Comparison of ENCODE assay signal across 16 cellular contexts in the genomic region with DNA sequence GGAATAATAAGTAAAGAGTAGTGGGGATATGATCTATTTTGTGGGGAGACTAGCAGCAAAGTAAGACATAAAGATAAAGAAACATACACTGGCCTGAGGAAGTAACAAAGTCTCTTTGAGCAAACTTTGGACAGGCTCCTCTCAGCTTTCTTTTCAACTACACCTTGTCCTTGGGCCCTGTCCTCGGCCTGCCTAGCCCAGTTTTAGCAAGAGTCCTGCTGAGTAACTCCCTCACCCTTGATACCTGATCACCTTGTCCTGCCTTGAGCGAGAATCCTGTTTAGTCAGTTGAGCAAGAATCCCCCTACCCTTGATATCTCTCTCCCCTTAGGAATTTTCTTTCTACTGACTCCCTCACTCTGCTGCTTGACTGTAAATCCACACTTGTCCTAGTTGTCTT. TPM values are rescaled to one million over a fixed set of nuclear protein-coding genes. Genes with fewer than 3 reads are reported as not detected.
DNase-seq lines count a peak whose midpoint lies in the region; ATAC-seq and TF ChIP-seq lines count a peak whose summit lies in the region.
"Had no signal": no experiment of that assay in that cellular context is flagged by ENCODE, and none has a peak within 500 bp of the region (broad histone marks: within the 10 kb centered on the region; RNA-seq: fewer than 3 reads in every experiment).

No MANE protein-coding gene starts in this region.

- H3K36me3 Mint-ChIP-seq in CD8-positive, alpha-beta T cell: peaks cover 15% of the 10 kb centered on the region
- H3K36me3 Mint-ChIP-seq in HFFc6 (ENCODE audit: low read depth): no peaks in the 10 kb centered on the region; the same call in 1 of the 2 replicates
- H3K36me3 Mint-ChIP-seq in dendritic cell treated with granulocyte-macrophage colony-stimulating factor and Interleukin-4, amounts not matched to agents 40 ng/mL and 50 ng/mL, for 4 days (ENCODE audit: low read depth): peaks cover 39% of the 10 kb centered on the region
- H3K36me3 Mint-ChIP-seq in neural progenitor cell: peaks cover 4% of the 10 kb centered on the region

- no peaks in the 10 kb centered on the region for H3K27me3 Mint-ChIP-seq in CD8-positive, alpha-beta T cell (ENCODE audit: low read depth)
- H3K27me3 Mint-ChIP-seq in HFFc6 (ENCODE audit: insufficient read depth) (no peaks in the 10 kb centered on the region; the same call in 1 of the 2 replicates), neural progenitor cell (ENCODE audit: insufficient read depth, low read depth) (peaks cover 16% of the 10 kb centered on the region)
- no peaks in the 10 kb centered on the region for H3K27me3 Mint-ChIP-seq in dendritic cell treated with granulocyte-macrophage colony-stimulating factor and Interleukin-4, amounts not matched to agents 40 ng/mL and 50 ng/mL, for 4 days

- no peak overlapping the region for H3K9ac ChIP-seq in neural progenitor cell

- no peak overlapping the region for H3K4me2 ChIP-seq in neural progenitor cell

- H3K79me2 ChIP-seq in neural progenitor cell (ENCODE audit: low read depth): peaks cover 4% of the 10 kb centered on the region

- no peak for DNase-seq in CD8-positive, alpha-beta T cell
- no peak for DNase-seq in HFFc6
- DNase-seq in neural progenitor cell (ENCODE audit: low spot score): no peak
- no peak for DNase-seq in NCI-H2107 (lab: John Stamatoyannopoulos, UW)
- DNase-seq in T1000 (lab: John Stamatoyannopoulos, UW): no peak
- DNase-seq: activated T-cell treated with anti-CD3 and anti-CD28 coated beads, Interleukin-2, amount 50 U/mL, for 48 hours; caudate nucleus; GF-D8; NCI-H1048; substantia nigra had no signal

- no peak overlapping the region for H3K27ac ChIP-seq in CD8-positive, alpha-beta T cell (ENCODE audit: low read depth, low read length)
- H3K27ac ChIP-seq in neural progenitor cell: no peak overlapping the region
- H3K27ac ChIP-seq: C4-2B had no signal

- peaks cover 8% of the 10 kb centered on the region for H3F3A ChIP-seq in neural progenitor cell (ENCODE audit: low read depth)

- H3K4me3 Mint-ChIP-seq in CD8-positive, alpha-beta T cell: peak overlapping the region; percentile 90
- H3K4me3 Mint-ChIP-seq in HFFc6 (peak overlapping the region; percentile 92; the same call in 1 of the 2 replicates), neural progenitor cell (peak overlapping the region; percentile 90)
- H3K4me3 Mint-ChIP-seq in dendritic cell treated with granulocyte-macrophage colony-stimulating factor and Interleukin-4, amounts not matched to agents 40 ng/mL and 50 ng/mL, for 4 days: no peak overlapping the region

- no peaks in the 10 kb centered on the region for H3K36me3 ChIP-seq in CD8-positive, alpha-beta T cell (ENCODE audit: insufficient read depth, low read length)
- H3K36me3 ChIP-seq in neural progenitor cell: no peaks in the 10 kb centered on the region

- CTCF ChIA-PET in CD8-positive, alpha-beta T cell (lab: Charles Lee): interaction anchor here (0.7 to 1.7 kb wide), 3 partner anchors 9 to 174 kb away, joined by 3 to 8 read pairs (median 4); a partner anchor contains a TSS

- no peaks in the 10 kb centered on the region for H3K27me3 ChIP-seq in CD8-positive, alpha-beta T cell (ENCODE audit: insufficient read depth, low read length)
- H3K27me3 ChIP-seq in neural progenitor cell: no peaks in the 10 kb centered on the region
- H3K27me3 ChIP-seq: right atrium auricular region had no signal

- H4K20me1 ChIP-seq in neural progenitor cell (ENCODE audit: low read depth): no peaks in the 10 kb centered on the region

- POLR2A ChIA-PET in CD8-positive, alpha-beta T cell (lab: Charles Lee): interaction anchor here (1.5 kb wide), 1 partner anchor 512 kb away, joined by 7 read pairs; a partner anchor contains a TSS

- no peak overlapping the region for H3K4me3 ChIP-seq in CD8-positive, alpha-beta T cell (ENCODE audit: low read depth, low read length)
- no peak overlapping the region for H3K4me3 ChIP-seq in neural progenitor cell

- TF ChIP-seq CTCF in CD8-positive, alpha-beta T cell (IDR thresholded peaks at IDR 0.05): no peak
- TF ChIP-seq CTCF in HFFc6 (IDR thresholded peaks at IDR 0.05): no peak
- TF ChIP-seq CTCF in neural progenitor cell (IDR thresholded peaks at IDR 0.05): no peak

- H2AFZ ChIP-seq in neural progenitor cell (replicated peaks): no peak overlapping the region

- no peak for ATAC-seq in CD8-positive, alpha-beta T cell
- ATAC-seq in GM18907 (IDR thresholded peaks at IDR 0.05; ENCODE audit: unreplicated experiment) (no peak), HG03432 (IDR thresholded peaks at IDR 0.05; ENCODE audit: unreplicated experiment) (no peak)

- H3K9me3 ChIP-seq in CD8-positive, alpha-beta T cell (ENCODE audit: low read length): no peaks in the 10 kb centered on the region
- peaks cover 5% of the 10 kb centered on the region for H3K9me3 ChIP-seq in neural progenitor cell (ENCODE audit: low read depth)
- H3K9me3 ChIP-seq: right atrium auricular region had no signal

- intact Hi-C loops in CD8-positive, alpha-beta T cell (cut with DNase I, micrococcal nuclease): loop anchor here (5.0 to 10.0 kb wide), 5 partner anchors 63 to 1795 kb away; a partner anchor contains a TSS
- intact Hi-C loops in dendritic cell treated with granulocyte-macrophage colony-stimulating factor and Interleukin-4, amounts not matched to agents 40 ng/mL and 50 ng/mL, for 4 days (cut with micrococcal nuclease): loop anchor here (5.0 kb wide), 4 partner anchors 72 to 513 kb away; a partner anchor contains a TSS

- H3K9me3 Mint-ChIP-seq in CD8-positive, alpha-beta T cell: no peaks in the 10 kb centered on the region
- H3K9me3 Mint-ChIP-seq in HFFc6 (no peaks in the 10 kb centered on the region), neural progenitor cell (peaks cover 4% of the 10 kb centered on the region)
- no peaks in the 10 kb centered on the region for H3K9me3 Mint-ChIP-seq in dendritic cell treated with granulocyte-macrophage colony-stimulating factor and Interleukin-4, amounts not matched to agents 40 ng/mL and 50 ng/mL, for 4 days

- H3K4me1 ChIP-seq in CD8-positive, alpha-beta T cell (ENCODE audit: insufficient read depth, low read length): peaks cover 13% of the 10 kb centered on the region
- peaks cover 3% of the 10 kb centered on the region for H3K4me1 ChIP-seq in neural progenitor cell

- peaks cover 36% of the 10 kb centered on the region for H3K4me1 Mint-ChIP-seq in CD8-positive, alpha-beta T cell (ENCODE audit: low read depth)
- H3K4me1 Mint-ChIP-seq in HFFc6 (ENCODE audit: low read depth) (peaks cover 37% of the 10 kb centered on the region), neural progenitor cell (peaks cover 21% of the 10 kb centered on the region)
- H3K4me1 Mint-ChIP-seq in dendritic cell treated with granulocyte-macrophage colony-stimulating factor and Interleukin-4, amounts not matched to agents 40 ng/mL and 50 ng/mL, for 4 days (ENCODE audit: low read depth): peaks cover 37% of the 10 kb centered on the region

- peak overlapping the region; percentile 64 for H3K27ac Mint-ChIP-seq in CD8-positive, alpha-beta T cell
- H3K27ac Mint-ChIP-seq in HFFc6 (no peak overlapping the region), neural progenitor cell (no peak overlapping the region)
- peak overlapping the region; percentile 99 for H3K27ac Mint-ChIP-seq in dendritic cell treated with granulocyte-macrophage colony-stimulating factor and Interleukin-4, amounts not matched to agents 40 ng/mL and 50 ng/mL, for 4 days

RNA-seq across cellular contexts. Expression of a gene that starts 11.5 kb away (rescaled TPM):
- 10 to 100 TPM; 43.2 to 47.3 TPM for total RNA-seq in CD8-positive, alpha-beta T cell
- total RNA-seq in HFFc6 (2021; fragmentation: NEBNext Ultra II Directional; extraction: Animal tissue kit (Norgen Biotek cat#: 25700)): 10 to 100 TPM; 60.5 to 74.5 (median 68.1) TPM
- 64.5 and 93.3 TPM in 2 replicates for total RNA-seq in neural progenitor cell (ENCODE audit: low replicate concordance)

RNA-seq across cellular contexts. Expression of a gene that starts 11.8 kb away (rescaled TPM):
- total RNA-seq in CD8-positive, alpha-beta T cell: 10 to 100 TPM; 31.7 to 32.0 TPM
- 10 to 100 TPM; 40.3 to 65.8 (median 45.0) TPM for total RNA-seq in HFFc6 (2021; fragmentation: NEBNext Ultra II Directional; extraction: Animal tissue kit (Norgen Biotek cat#: 25700))
- 45.0 and 48.3 TPM in 2 replicates for total RNA-seq in neural progenitor cell (ENCODE audit: low replicate concordance)

RNA-seq across cellular contexts. Expression of a gene that starts 28.7 kb away (rescaled TPM):
- 100 to 1,000 TPM; 308 to 378 TPM for total RNA-seq in CD8-positive, alpha-beta T cell
- total RNA-seq in HFFc6 (2021; fragmentation: NEBNext Ultra II Directional; extraction: Animal tissue kit (Norgen Biotek cat#: 25700)): 100 to 1,000 TPM; 127 to 361 (median 160) TPM
- total RNA-seq in neural progenitor cell (ENCODE audit: low replicate concordance): 2,927 and 6,478 TPM in 2 replicates

RNA-seq across cellular contexts. Expression of a gene that starts 33.5 kb away (rescaled TPM):
- 1 to 10 TPM; 1.3 to 1.4 TPM for total RNA-seq in CD8-positive, alpha-beta T cell
- total RNA-seq in HFFc6 (2021; fragmentation: NEBNext Ultra II Directional; extraction: Animal tissue kit (Norgen Biotek cat#: 25700)): not detected
- total RNA-seq in neural progenitor cell (ENCODE audit: low replicate concordance): 0.03 TPM in 1 of 2 replicates, not detected in the other
- total RNA-seq: HT-29 had no signal

Comparison
In these comparisons a context has a peak if more than half of its experiments do, and no peak if none do; other contexts are left out.
1. H3K27ac Mint-ChIP-seq: peak in CD8-positive, alpha-beta T cell (single experiment) and dendritic cell treated with granulocyte-macrophage colony-stimulating factor and Interleukin-4, amounts not matched to agents 40 ng/mL and 50 ng/mL, for 4 days (single experiment); none in HFFc6 (single experiment) and neural progenitor cell (single experiment).